In genomic region chr1:88061106-88061829, GRCh38 we compare ENCODE assay signal across 8 cellular contexts.
DNase-seq lines count a peak whose midpoint lies in the region; ATAC-seq and TF ChIP-seq lines count a peak whose summit lies in the region.

No MANE protein-coding gene starts in this region.

- H3K9me2 ChIP-seq in SK-N-SH, result no peaks in the 10 kb centered on the region

- peak; percentile 58 for ATAC-seq in GM19324 (IDR thresholded peaks at IDR 0.05; ENCODE audit: low FRiP score, unreplicated experiment)

- H3K4me2 ChIP-seq in SK-N-SH, result no peak overlapping the region; the same call in 1 of the 2 replicates
- H3K4me2 ChIP-seq in osteoblast (ENCODE audit: insufficient read depth, low read length), result no peak overlapping the region

- 90% methylated on average over 1 of the region's 1 CpG for WGBS in SK-N-SH (ENCODE audit: low lambda C conversion rate)

- H3K9me3 ChIP-seq in SK-N-SH (no peaks in the 10 kb centered on the region), osteoblast (ENCODE audit: low read depth, low read length) (no peaks in the 10 kb centered on the region)
- H3K9me3 ChIP-seq in CD4-positive, alpha-beta memory T cell (ENCODE audit: control insufficient read depth in 1 of 2, low read length in 2 of 2), result no peaks in the 10 kb centered on the region

- POLR2A ChIA-PET in SK-N-SH (lab: Yijun Ruan, JAX), result no interaction called here
- POLR2A ChIA-PET in CD4-positive, alpha-beta memory T cell (lab: Charles Lee; ENCODE audit: partially characterized antibody), result no interaction called here

- no peaks in the 10 kb centered on the region for H3K36me3 Mint-ChIP-seq in CD4-positive, alpha-beta memory T cell

- H3K4me3 ChIP-seq in SK-N-SH (ENCODE audit: low read depth in 2 of 2, low read length in 1 of 2), result no peak overlapping the region; a peak in 1 of 4 replicates
- no peak overlapping the region for H3K4me3 ChIP-seq in fibroblast of the aortic adventitia (ENCODE audit: low read depth, low read length)
- H3K4me3 ChIP-seq in osteoblast (ENCODE audit: insufficient read depth, low read length), result no peak overlapping the region
- H3K4me3 ChIP-seq in CD4-positive, alpha-beta memory T cell (ENCODE audit: low read length in 2 of 2), result no peak overlapping the region

- no peaks in the 10 kb centered on the region for H3K27me3 ChIP-seq in SK-N-SH (ENCODE audit: insufficient read depth)
- H3K27me3 ChIP-seq in osteoblast (ENCODE audit: insufficient read depth, low read length), result no peaks in the 10 kb centered on the region
- no peaks in the 10 kb centered on the region for H3K27me3 ChIP-seq in CD4-positive, alpha-beta memory T cell (ENCODE audit: insufficient read depth, low read length)

- intact Hi-C loops in CD4-positive, alpha-beta memory T cell (cut with micrococcal nuclease), result loop anchor here (5.0 kb wide), 1 partner anchor 929 kb away; no protein-coding TSS in a partner anchor

- peak; percentile 60 for TF ChIP-seq RAD21 in SK-N-SH (IDR thresholded peaks at IDR 0.05; ENCODE audit: low read length)

- H3K4me1 ChIP-seq in SK-N-SH (ENCODE audit: control insufficient read depth in 1 of 2, insufficient read depth in 2 of 2, low read depth in 1 of 2, low read length in 1 of 2), result peaks cover 0 to 13% of the 10 kb centered on the region in 2 experiments; a peak in 2 of 4 replicates
- H3K4me1 ChIP-seq in osteoblast (ENCODE audit: insufficient read depth, low read length), result peaks cover 19% of the 10 kb centered on the region
- no peaks in the 10 kb centered on the region for H3K4me1 ChIP-seq in CD4-positive, alpha-beta memory T cell (ENCODE audit: insufficient read depth, low read length)

- H3K27me3 Mint-ChIP-seq in CD4-positive, alpha-beta memory T cell, result peaks cover 2 to 9% of the 10 kb centered on the region in 2 donors

- H3F3A ChIP-seq in SK-N-SH (replicated peaks; ENCODE audit: insufficient read depth), result peaks cover 10% of the 10 kb centered on the region

- TF ChIP-seq EP300 in SK-N-SH (IDR thresholded peaks at IDR 0.05; ENCODE audit: borderline replicate concordance in 1 of 2, low read depth in 1 of 2, low read length in 1 of 2), result no peak

- H3K36me3 ChIP-seq in SK-N-SH (replicated peaks in 1 of 2; ENCODE audit: control insufficient read depth in 1 of 2, insufficient read depth in 2 of 2, low read length in 1 of 2) (no peaks in the 10 kb centered on the region), osteoblast (ENCODE audit: insufficient read depth, low read length) (no peaks in the 10 kb centered on the region)
- no peaks in the 10 kb centered on the region for H3K36me3 ChIP-seq in CD4-positive, alpha-beta memory T cell (ENCODE audit: insufficient read depth, low read length)

- H3K4me3 Mint-ChIP-seq in CD4-positive, alpha-beta memory T cell, result no peak overlapping the region

- no peak overlapping the region for H3K27ac Mint-ChIP-seq in CD4-positive, alpha-beta memory T cell

- H4K20me1 ChIP-seq in SK-N-SH (ENCODE audit: insufficient read depth) (no peaks in the 10 kb centered on the region), osteoblast (ENCODE audit: insufficient read depth, low read length) (no peaks in the 10 kb centered on the region)

- CTCF ChIA-PET in SK-N-SH (lab: Yijun Ruan, JAX), result interaction anchor here (0.6 to 1.0 kb wide), 3 partner anchors 86 to 317 kb away, joined by 3 read pairs; no protein-coding TSS in a partner anchor
- CTCF ChIA-PET in CD4-positive, alpha-beta memory T cell (lab: Charles Lee; ENCODE audit: partially characterized antibody), result interaction anchor here (1.2 kb wide), 1 partner anchor 9 kb away, joined by 4 read pairs; no protein-coding TSS in a partner anchor

- H3K9me3 Mint-ChIP-seq in CD4-positive, alpha-beta memory T cell, result no peaks in the 10 kb centered on the region

- TF ChIP-seq CTCF in SK-N-SH (IDR thresholded peaks at IDR 0.05) (peak; percentile 83), fibroblast of the aortic adventitia (IDR thresholded peaks at IDR 0.05; ENCODE audit: insufficient read depth, low read length) (peak; percentile 85), osteoblast (IDR thresholded peaks at IDR 0.05; ENCODE audit: extremely low read depth, low read depth, low read length) (peak; percentile 91)

- H3K79me2 ChIP-seq in SK-N-SH (ENCODE audit: insufficient read depth) (no peaks in the 10 kb centered on the region), osteoblast (ENCODE audit: insufficient read depth, low read length) (no peaks in the 10 kb centered on the region)

- DNase-seq in DMS153 (lab: John Stamatoyannopoulos, UW) (peak; percentile 14), HuH-7 (ENCODE audit: low spot score) (peak; percentile 44), SK-N-SH (peak; percentile 14), fibroblast of the aortic adventitia (ENCODE audit: low read depth) (peak; percentile 76), osteoblast (ENCODE audit: insufficient read length, low spot score, missing footprints) (peak; percentile 58)
- DNase-seq in CD4-positive, alpha-beta memory T cell, result no peak
- no peak for DNase-seq in activated CD8-positive, alpha-beta memory T cell treated with anti-CD3 and anti-CD28 coated beads for 24 hours

- H2AFZ ChIP-seq in SK-N-SH (ENCODE audit: low read depth) (no peak overlapping the region), osteoblast (ENCODE audit: low read length) (peak overlapping the region; percentile 73)

- H3K27ac ChIP-seq in SK-N-SH (ENCODE audit: low read depth in 2 of 2, low read length in 1 of 2), result peak overlapping the region; percentile 22 to 37; a peak in 3 of 4 replicates
- H3K27ac ChIP-seq in osteoblast (ENCODE audit: low read depth, low read length), result no peak overlapping the region
- H3K27ac ChIP-seq in CD4-positive, alpha-beta memory T cell (ENCODE audit: low read depth, low read length), result no peak overlapping the region

- H3K4me1 Mint-ChIP-seq in CD4-positive, alpha-beta memory T cell, result no peaks in the 10 kb centered on the region

- no peak overlapping the region for H3K9ac ChIP-seq in SK-N-SH

TF ChIP-seq in SK-N-SH, 30 proteins besides CTCF, POLR2A, EP300 and RAD21:
- TF ChIP-seq SMC3 (IDR thresholded peaks at IDR 0.05; ENCODE audit: low read depth, low read length) (peak; percentile 55), NFIC (IDR thresholded peaks at IDR 0.05; ENCODE audit: borderline replicate concordance) (no peak), MXI1 (IDR thresholded peaks at IDR 0.05; ENCODE audit: low read depth, low read length) (no peak)

Comparison
In these comparisons a context has a peak if more than half of its experiments do, and no peak if none do; other contexts are left out.
1. DNase-seq: peak in DMS153 (single experiment), HuH-7 (single experiment), SK-N-SH (single experiment), fibroblast of the aortic adventitia (single experiment) and osteoblast (single experiment); none in CD4-positive, alpha-beta memory T cell (0 of 5) and activated CD8-positive, alpha-beta memory T cell treated with anti-CD3 and anti-CD28 coated beads for 24 hours (single experiment).
2. H3K27ac ChIP-seq: peak in SK-N-SH (2 of 2); none in osteoblast (single experiment) and CD4-positive, alpha-beta memory T cell (single experiment).
3. Peak in every context shown above with its lines, with median percentiles within 50 percentile points of each other: CTCF ChIP-seq.